ENCODE assay signal across 12 cellular contexts in the genomic region with DNA sequence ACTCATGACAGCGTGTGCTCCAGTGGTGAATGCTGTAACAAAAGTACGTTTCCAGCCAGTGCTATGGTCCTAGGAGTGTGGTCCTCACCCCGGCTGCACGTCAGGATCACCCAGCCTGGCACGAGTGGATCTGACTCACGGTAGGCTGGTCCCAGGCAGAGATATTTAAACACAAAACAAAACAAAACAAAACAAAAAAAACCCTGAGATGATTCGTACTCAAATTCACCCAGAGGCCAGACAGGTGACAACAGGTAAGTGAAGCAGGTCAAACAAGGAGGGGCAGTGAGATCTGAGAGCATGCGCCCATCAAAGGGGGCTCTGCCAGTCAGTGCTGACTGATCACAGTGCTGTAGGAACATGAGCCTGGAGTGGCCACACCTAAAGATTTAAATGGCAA. TPM values are rescaled to one million over a fixed set of nuclear protein-coding genes. Genes with fewer than 3 reads are reported as not detected.
"Had no signal": no experiment of that assay in that cellular context is flagged by ENCODE, and none has a peak within 500 bp of the region (broad histone marks: within the 10 kb centered on the region; RNA-seq: fewer than 3 reads in every experiment).

No MANE protein-coding gene starts in this region.

- ATAC-seq: activated T-cell treated with anti-CD3 and anti-CD28 coated beads, Interleukin-2, amount 50 U/mL, for 72 hours; naive thymus-derived CD4-positive, alpha-beta T cell; stimulated activated memory B cell treated with anti-CD40 and anti-IgM and Interleukin-4, amounts not matched to agents 10 μg/mL and 1 μg/mL and 100 μg/mL, for 72 hours had no signal

- H3K4me1 Mint-ChIP-seq: activated CD4-positive, alpha-beta memory T cell treated with anti-CD3 and anti-CD28 coated beads, Interleukin-2, amount 10 ng/mL, durations not matched to agents 7 days and 5 days; immature natural killer cell; naive thymus-derived CD4-positive, alpha-beta T cell; stimulated activated memory B cell treated with anti-CD40 and anti-IgM and Interleukin-4, amounts not matched to agents 10 μg/mL and 1 μg/mL and 100 μg/mL, for 72 hours had no signal

- H3K36me3 ChIP-seq: ascending aorta, colonic mucosa, right atrium auricular region, transverse colon had no signal

- H3K4me3 ChIP-seq: ascending aorta, colonic mucosa, right atrium auricular region, transverse colon had no signal

- DNase-seq: activated CD4-positive, alpha-beta memory T cell treated with anti-CD3 and anti-CD28 coated beads, Interleukin-2, amount 10 ng/mL, durations not matched to agents 7 days and 5 days; activated CD4-positive, alpha-beta T cell treated with anti-CD3 and anti-CD28 coated beads for 1 hour; activated T-cell treated with anti-CD3 and anti-CD28 coated beads, Interleukin-2, amount 50 U/mL, for 72 hours; caudate nucleus; colonic mucosa; immature natural killer cell; naive thymus-derived CD4-positive, alpha-beta T cell; small intestine; transverse colon had no signal

- H3K27me3 ChIP-seq: ascending aorta, colonic mucosa, right atrium auricular region, transverse colon had no signal

- H3K36me3 Mint-ChIP-seq: immature natural killer cell; stimulated activated memory B cell treated with anti-CD40 and anti-IgM and Interleukin-4, amounts not matched to agents 10 μg/mL and 1 μg/mL and 100 μg/mL, for 72 hours had no signal

- H3K9me3 Mint-ChIP-seq: activated CD4-positive, alpha-beta memory T cell treated with anti-CD3 and anti-CD28 coated beads, Interleukin-2, amount 10 ng/mL, durations not matched to agents 7 days and 5 days; activated T-cell treated with anti-CD3 and anti-CD28 coated beads, Interleukin-2, amount 50 U/mL, for 72 hours; immature natural killer cell; stimulated activated memory B cell treated with anti-CD40 and anti-IgM and Interleukin-4, amounts not matched to agents 10 μg/mL and 1 μg/mL and 100 μg/mL, for 72 hours had no signal

- H3K9me3 ChIP-seq: ascending aorta, colonic mucosa, right atrium auricular region, transverse colon had no signal

- H3K27ac ChIP-seq: ascending aorta, colonic mucosa, right atrium auricular region had no signal

- H3K4me1 ChIP-seq: ascending aorta, colonic mucosa, right atrium auricular region had no signal

- H3K27me3 Mint-ChIP-seq: activated CD4-positive, alpha-beta memory T cell treated with anti-CD3 and anti-CD28 coated beads, Interleukin-2, amount 10 ng/mL, durations not matched to agents 7 days and 5 days; stimulated activated memory B cell treated with anti-CD40 and anti-IgM and Interleukin-4, amounts not matched to agents 10 μg/mL and 1 μg/mL and 100 μg/mL, for 72 hours had no signal

- H3K4me3 Mint-ChIP-seq: activated CD4-positive, alpha-beta memory T cell treated with anti-CD3 and anti-CD28 coated beads, Interleukin-2, amount 10 ng/mL, durations not matched to agents 7 days and 5 days; activated T-cell treated with anti-CD3 and anti-CD28 coated beads, Interleukin-2, amount 50 U/mL, for 72 hours; immature natural killer cell; naive thymus-derived CD4-positive, alpha-beta T cell; stimulated activated memory B cell treated with anti-CD40 and anti-IgM and Interleukin-4, amounts not matched to agents 10 μg/mL and 1 μg/mL and 100 μg/mL, for 72 hours had no signal

- H3K27ac Mint-ChIP-seq: activated CD4-positive, alpha-beta memory T cell treated with anti-CD3 and anti-CD28 coated beads, Interleukin-2, amount 10 ng/mL, durations not matched to agents 7 days and 5 days; activated T-cell treated with anti-CD3 and anti-CD28 coated beads, Interleukin-2, amount 50 U/mL, for 72 hours; naive thymus-derived CD4-positive, alpha-beta T cell; stimulated activated memory B cell treated with anti-CD40 and anti-IgM and Interleukin-4, amounts not matched to agents 10 μg/mL and 1 μg/mL and 100 μg/mL, for 72 hours had no signal

RNA-seq across cellular contexts. Expression of a gene that starts 43.2 kb away (rescaled TPM):
- total RNA-seq: ascending aorta had no signal
